Comparison of ENCODE assay signal across 24 cellular contexts in the genomic region with DNA sequence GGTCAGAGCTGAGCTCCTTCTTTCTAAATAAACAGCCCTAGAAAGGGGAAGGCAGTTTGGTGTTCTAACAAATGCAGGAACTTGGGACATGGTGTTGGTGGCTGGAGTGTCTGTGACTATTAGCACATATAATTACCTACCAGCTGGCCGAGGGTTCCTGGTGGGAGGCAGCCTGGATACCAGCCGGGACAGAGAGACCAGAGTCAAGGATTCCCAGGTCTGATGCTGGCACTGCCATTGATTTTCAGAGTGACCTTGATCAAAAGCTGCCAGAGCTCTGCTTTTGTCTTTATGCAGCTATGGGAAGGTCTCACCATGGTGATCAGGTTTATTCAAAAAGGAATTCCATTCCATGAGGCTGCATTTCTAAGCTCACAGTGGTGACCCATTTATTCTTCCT.
"Had no signal": no experiment of that assay in that cellular context is flagged by ENCODE, and none has a peak within 500 bp of the region (broad histone marks: within the 10 kb centered on the region; RNA-seq: fewer than 3 reads in every experiment).

No MANE protein-coding gene starts in this region.

- H3K4me1 Mint-ChIP-seq: activated naive CD4-positive, alpha-beta T cell treated with anti-CD3 and anti-CD28 coated beads, Interleukin-2, amount 10 ng/mL, durations not matched to agents 7 days and 5 days; activated naive CD8-positive, alpha-beta T cell treated with anti-CD3 and anti-CD28 coated beads, Interleukin-2, amount 50 U/mL, for 24 hours; central memory CD8-positive, alpha-beta T cell had no signal

- H3K36me3 ChIP-seq: brain microvascular endothelial cell, colonic mucosa, prostate gland, right lobe of liver had no signal

- H3K4me3 Mint-ChIP-seq: activated naive CD4-positive, alpha-beta T cell treated with anti-CD3 and anti-CD28 coated beads, Interleukin-2, amount 10 ng/mL, durations not matched to agents 7 days and 5 days; activated naive CD8-positive, alpha-beta T cell treated with anti-CD3 and anti-CD28 coated beads, Interleukin-2, amount 50 U/mL, for 24 hours; central memory CD8-positive, alpha-beta T cell; nephron progenitor cell; stimulated activated naive CD8-positive, alpha-beta T cell treated with anti-CD3 and anti-CD28 coated beads, Interleukin-15, Interleukin-2, amounts not matched to agents 100 ng/mL and 50 ng/mL, for 24 hours had no signal

- H3K27me3 ChIP-seq: brain microvascular endothelial cell, right lobe of liver had no signal

- H3K27me3 Mint-ChIP-seq: activated naive CD4-positive, alpha-beta T cell treated with anti-CD3 and anti-CD28 coated beads, Interleukin-2, amount 10 ng/mL, durations not matched to agents 7 days and 5 days; activated naive CD8-positive, alpha-beta T cell treated with anti-CD3 and anti-CD28 coated beads, Interleukin-2, amount 50 U/mL, for 24 hours; stimulated activated naive CD8-positive, alpha-beta T cell treated with anti-CD3 and anti-CD28 coated beads, Interleukin-15, Interleukin-2, amounts not matched to agents 100 ng/mL and 50 ng/mL, for 24 hours had no signal

- H3K27ac ChIP-seq: brain microvascular endothelial cell, colonic mucosa, prostate gland, right lobe of liver had no signal

- H3K4me3 ChIP-seq: colonic mucosa, lung, prostate gland, right lobe of liver had no signal

- ATAC-seq: activated CD4-positive, CD25-positive, alpha-beta regulatory T cell treated with anti-CD3 and anti-CD28 coated beads, Interleukin-2, amount 50 U/mL, for 24 hours; activated naive CD8-positive, alpha-beta T cell treated with anti-CD3 and anti-CD28 coated beads, Interleukin-2, amount 50 U/mL, for 24 hours; left lobe of liver; right lobe of liver had no signal

- DNase-seq: activated CD4-positive, alpha-beta T cell treated with anti-CD3 and anti-CD28 coated beads, Interleukin-2, amount 50 U/mL, for 1 hour; activated CD8-positive, alpha-beta memory T cell treated with anti-CD3 and anti-CD28 coated beads, Interleukin-2, amount 50 U/mL, for 4 hours; activated effector memory CD4-positive, alpha-beta T cell treated with Interleukin-2 at 50 U/mL for 16 hours; activated naive CD4-positive, alpha-beta T cell treated with anti-CD3 and anti-CD28 coated beads, Interleukin-2, amount 10 ng/mL, durations not matched to agents 7 days and 5 days; activated naive CD8-positive, alpha-beta T cell treated with anti-CD3 and anti-CD28 coated beads, Interleukin-2, amount 50 U/mL, for 24 hours; activated T-cell treated with anti-CD3 and anti-CD28 coated beads, Interleukin-2, amount 50 U/mL, for 48 hours; anterior cingulate cortex; brain microvascular endothelial cell; colonic mucosa; erythroblast; midbrain; nephron progenitor cell; right lobe of liver; small intestine; stimulated activated CD4-positive, alpha-beta T cell treated with anti-CD3 and anti-CD28 coated beads, Interleukin-15, amount 100 ng/mL, for 24 hours; stimulated activated CD4-positive, alpha-beta T cell treated with anti-CD3 and anti-CD28 coated beads, Interleukin-2, amount 100 ng/mL, for 48 hours; T1000; trophoblast cell had no signal

- H3K9me3 ChIP-seq: colonic mucosa, prostate gland, right lobe of liver had no signal

- H3K4me1 ChIP-seq: colonic mucosa, prostate gland, right lobe of liver had no signal

- H3K27ac Mint-ChIP-seq: activated naive CD4-positive, alpha-beta T cell treated with anti-CD3 and anti-CD28 coated beads, Interleukin-2, amount 10 ng/mL, durations not matched to agents 7 days and 5 days; activated naive CD8-positive, alpha-beta T cell treated with anti-CD3 and anti-CD28 coated beads, Interleukin-2, amount 50 U/mL, for 24 hours; nephron progenitor cell; stimulated activated naive CD8-positive, alpha-beta T cell treated with anti-CD3 and anti-CD28 coated beads, Interleukin-15, Interleukin-2, amounts not matched to agents 100 ng/mL and 50 ng/mL, for 24 hours had no signal
